17 cellular contexts compared by ENCODE assay signal in the genomic region with DNA sequence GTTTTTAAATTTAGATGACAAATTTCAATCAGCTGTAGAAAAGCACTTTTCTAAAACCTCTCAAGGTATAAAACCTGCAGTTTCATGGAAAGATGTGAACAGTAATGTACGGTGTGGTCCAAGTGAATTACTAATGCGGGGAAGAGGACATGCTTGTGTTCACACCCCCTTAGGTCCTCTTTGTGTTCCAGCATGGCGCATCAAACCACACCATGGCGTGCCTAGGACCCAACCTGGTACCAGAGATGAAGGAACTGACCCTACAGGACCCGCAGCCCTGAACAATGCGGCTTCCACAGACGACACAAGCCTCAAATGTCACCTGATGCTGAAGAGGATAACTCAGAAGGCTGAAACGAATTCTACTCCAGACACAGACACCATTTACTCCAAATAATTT.
"Had no signal": no experiment of that assay in that cellular context is flagged by ENCODE, and none has a peak within 500 bp of the region (broad histone marks: within the 10 kb centered on the region; RNA-seq: fewer than 3 reads in every experiment).

No MANE protein-coding gene starts in this region.

- H3K36me3 ChIP-seq: neutrophil, ovary, right atrium auricular region, sigmoid colon had no signal

- ATAC-seq: heart left ventricle; mucosa of descending colon; naive thymus-derived CD8-positive, alpha-beta T cell; stimulated activated naive B cell treated with anti-CD40 and anti-IgM and Interleukin-4, amounts not matched to agents 10 μg/mL and 1 μg/mL and 100 μg/mL, for 72 hours; stimulated activated naive CD8-positive, alpha-beta T cell treated with anti-CD3 and anti-CD28 coated beads, Interleukin-15, amount 100 ng/mL, for 72 hours had no signal

- DNase-seq: cortex of kidney; dorsolateral prefrontal cortex; effector CD8-positive, alpha-beta T cell; heart left ventricle; hypothalamus; kidney glomerular epithelial cell; mucosa of descending colon; naive thymus-derived CD8-positive, alpha-beta T cell; ovary; sigmoid colon; stimulated activated CD4-positive, alpha-beta T cell treated with anti-CD3 and anti-CD28 coated beads, Interleukin-2, amount 100 ng/mL, for 24 hours; stimulated activated CD4-positive, alpha-beta T cell treated with anti-CD3 and anti-CD28 coated beads, Interleukin-4, amount 100 ng/mL, for 4 hours; stimulated activated naive B cell treated with anti-CD40 and anti-IgM and Interleukin-4, amounts not matched to agents 10 μg/mL and 1 μg/mL and 100 μg/mL, for 72 hours; stimulated activated naive CD8-positive, alpha-beta T cell treated with anti-CD3 and anti-CD28 coated beads, Interleukin-15, amount 100 ng/mL, for 72 hours had no signal

- H3K27ac ChIP-seq: heart left ventricle, neutrophil, ovary, right atrium auricular region, sigmoid colon, skin epidermis had no signal

- H3K9me3 ChIP-seq: heart left ventricle, mucosa of descending colon, neutrophil, ovary, right atrium auricular region, sigmoid colon had no signal

- H3K27me3 ChIP-seq: dorsolateral prefrontal cortex, heart left ventricle, neutrophil, ovary, right atrium auricular region, sigmoid colon had no signal

- H3K4me3 ChIP-seq: dorsolateral prefrontal cortex, heart left ventricle, mucosa of descending colon, ovary, right atrium auricular region, sigmoid colon, skin epidermis had no signal
